ENCODE assay signal across 8 cellular contexts in genomic region chr9:6566409-6567139, GRCh38.
DNase-seq lines count a peak whose midpoint lies in the region; ATAC-seq and TF ChIP-seq lines count a peak whose summit lies in the region.

No MANE protein-coding gene starts in this region.

- H3K4me3 Mint-ChIP-seq in Calu3 (ENCODE audit: low read depth, unreplicated experiment): no peak overlapping the region

- CTCF ChIA-PET in Calu3 (lab: Charles Lee): interaction anchor here (0.8 kb wide), 1 partner anchor 210 kb away, joined by 4 read pairs; no protein-coding TSS in a partner anchor

- H3K9me3 Mint-ChIP-seq in Calu3 (ENCODE audit: low read depth, unreplicated experiment): no peaks in the 10 kb centered on the region

- no peaks in the 10 kb centered on the region for H3K4me1 Mint-ChIP-seq in Calu3 (ENCODE audit: low read depth, unreplicated experiment)

- no peak for TF ChIP-seq CTCF in Calu3 (IDR thresholded peaks at IDR 0.05; ENCODE audit: unreplicated experiment)

- H3K36me3 Mint-ChIP-seq in Calu3 (ENCODE audit: insufficient read depth, unreplicated experiment): peaks cover 4% of the 10 kb centered on the region

- BruUV-seq in Calu3 (replicated peaks; lab: Mats Ljungman, UMichigan): no TSS peak

- ATAC-seq in HG03064 (IDR thresholded peaks at IDR 0.05; ENCODE audit: low read depth, unreplicated experiment): peak; percentile 57

- no peaks in the 10 kb centered on the region for H3K27me3 Mint-ChIP-seq in Calu3 (ENCODE audit: unreplicated experiment)

- intact Hi-C loops in Calu3 (cut with micrococcal nuclease; ENCODE audit: unreplicated experiment): loop anchor here (5.0 kb wide), 1 partner anchor 94 kb away; no protein-coding TSS in a partner anchor

- peak overlapping the region; percentile 85 for H3K27ac Mint-ChIP-seq in Calu3 (ENCODE audit: unreplicated experiment)

- peak; percentile 47 for DNase-seq in Calu3
- DNase-seq in activated CD8-positive, alpha-beta memory T cell treated with anti-CD3 and anti-CD28 coated beads, Interleukin-2, amount 50 U/mL, for 4 hours: peak; percentile 19
- DNase-seq in kidney glomerular epithelial cell (lab: John Stamatoyannopoulos, UW): peak; percentile 92
- no peak for DNase-seq in NCI-H1092 treated with DMSO at 0.1 percent for 48 hours (lab: John Stamatoyannopoulos, UW)
- DNase-seq in iPS-NIHi7 (ENCODE audit: extremely low spot score): no peak
- no peak for DNase-seq in DMS 273 (lab: John Stamatoyannopoulos, UW; ENCODE audit: unreplicated experiment)
- no peak for DNase-seq in DMS153 (lab: John Stamatoyannopoulos, UW)

Comparison
In these comparisons a context has a peak if more than half of its experiments do, and no peak if none do; other contexts are left out.
1. DNase-seq: peak in Calu3 (single experiment), activated CD8-positive, alpha-beta memory T cell treated with anti-CD3 and anti-CD28 coated beads, Interleukin-2, amount 50 U/mL, for 4 hours (single experiment) and kidney glomerular epithelial cell (single experiment); none in NCI-H1092 treated with DMSO at 0.1 percent for 48 hours (single experiment), iPS-NIHi7 (single experiment), DMS 273 (single experiment) and DMS153 (single experiment).